ENCODE assay signal across 1 cellular context in the genomic region with DNA sequence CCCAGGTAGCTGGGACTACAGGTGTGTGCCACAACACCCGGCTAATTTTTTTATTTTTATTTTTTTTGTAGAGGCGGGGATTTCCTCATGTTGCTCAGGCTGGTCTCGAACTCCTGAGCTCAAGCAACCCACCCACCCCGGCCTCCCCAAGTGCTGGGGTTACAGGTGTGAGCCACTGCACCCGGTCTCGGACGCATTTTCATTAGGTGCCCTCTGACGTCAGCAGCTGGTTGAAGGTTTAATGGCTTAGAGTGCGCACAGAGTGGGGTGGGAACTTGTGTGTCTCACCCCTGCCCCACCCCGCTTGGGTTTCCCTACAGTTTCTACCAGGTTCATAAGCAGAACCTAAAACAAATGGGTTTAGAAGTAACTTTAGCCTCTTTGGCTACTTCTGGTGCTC.
TF ChIP-seq lines count a peak whose summit lies in the region.

No MANE protein-coding gene starts in this region.

TF ChIP-seq in IMR-90, 13 proteins besides CTCF, POLR2A, EP300 and RAD21:
- TF ChIP-seq, protein P1, sequence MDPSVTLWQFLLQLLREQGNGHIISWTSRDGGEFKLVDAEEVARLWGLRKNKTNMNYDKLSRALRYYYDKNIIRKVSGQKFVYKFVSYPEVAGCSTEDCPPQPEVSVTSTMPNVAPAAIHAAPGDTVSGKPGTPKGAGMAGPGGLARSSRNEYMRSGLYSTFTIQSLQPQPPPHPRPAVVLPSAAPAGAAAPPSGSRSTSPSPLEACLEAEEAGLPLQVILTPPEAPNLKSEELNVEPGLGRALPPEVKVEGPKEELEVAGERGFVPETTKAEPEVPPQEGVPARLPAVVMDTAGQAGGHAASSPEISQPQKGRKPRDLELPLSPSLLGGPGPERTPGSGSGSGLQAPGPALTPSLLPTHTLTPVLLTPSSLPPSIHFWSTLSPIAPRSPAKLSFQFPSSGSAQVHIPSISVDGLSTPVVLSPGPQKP (IDR thresholded peaks at IDR 0.05; ENCODE audit: borderline replicate concordance, low read depth, low read length): no peak
- TF ChIP-seq NFE2L2 (IDR thresholded peaks at IDR 0.05; ENCODE audit: low read depth, low read length) (no peak), CEBPB (IDR thresholded peaks at IDR 0.05; ENCODE audit: low read depth, low read length) (no peak), BHLHE40 (IDR thresholded peaks at IDR 0.05; ENCODE audit: low read depth, low read length) (no peak), SMC3 (IDR thresholded peaks at IDR 0.05; ENCODE audit: low read depth, low read length) (no peak)
- TF ChIP-seq, protein P2, sequence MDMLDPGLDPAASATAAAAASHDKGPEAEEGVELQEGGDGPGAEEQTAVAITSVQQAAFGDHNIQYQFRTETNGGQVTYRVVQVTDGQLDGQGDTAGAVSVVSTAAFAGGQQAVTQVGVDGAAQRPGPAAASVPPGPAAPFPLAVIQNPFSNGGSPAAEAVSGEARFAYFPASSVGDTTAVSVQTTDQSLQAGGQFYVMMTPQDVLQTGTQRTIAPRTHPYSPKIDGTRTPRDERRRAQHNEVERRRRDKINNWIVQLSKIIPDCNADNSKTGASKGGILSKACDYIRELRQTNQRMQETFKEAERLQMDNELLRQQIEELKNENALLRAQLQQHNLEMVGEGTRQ (IDR thresholded peaks at IDR 0.05; ENCODE audit: low read depth, low read length): no peak
